1 cellular context compared by ENCODE assay signal in the genomic region with DNA sequence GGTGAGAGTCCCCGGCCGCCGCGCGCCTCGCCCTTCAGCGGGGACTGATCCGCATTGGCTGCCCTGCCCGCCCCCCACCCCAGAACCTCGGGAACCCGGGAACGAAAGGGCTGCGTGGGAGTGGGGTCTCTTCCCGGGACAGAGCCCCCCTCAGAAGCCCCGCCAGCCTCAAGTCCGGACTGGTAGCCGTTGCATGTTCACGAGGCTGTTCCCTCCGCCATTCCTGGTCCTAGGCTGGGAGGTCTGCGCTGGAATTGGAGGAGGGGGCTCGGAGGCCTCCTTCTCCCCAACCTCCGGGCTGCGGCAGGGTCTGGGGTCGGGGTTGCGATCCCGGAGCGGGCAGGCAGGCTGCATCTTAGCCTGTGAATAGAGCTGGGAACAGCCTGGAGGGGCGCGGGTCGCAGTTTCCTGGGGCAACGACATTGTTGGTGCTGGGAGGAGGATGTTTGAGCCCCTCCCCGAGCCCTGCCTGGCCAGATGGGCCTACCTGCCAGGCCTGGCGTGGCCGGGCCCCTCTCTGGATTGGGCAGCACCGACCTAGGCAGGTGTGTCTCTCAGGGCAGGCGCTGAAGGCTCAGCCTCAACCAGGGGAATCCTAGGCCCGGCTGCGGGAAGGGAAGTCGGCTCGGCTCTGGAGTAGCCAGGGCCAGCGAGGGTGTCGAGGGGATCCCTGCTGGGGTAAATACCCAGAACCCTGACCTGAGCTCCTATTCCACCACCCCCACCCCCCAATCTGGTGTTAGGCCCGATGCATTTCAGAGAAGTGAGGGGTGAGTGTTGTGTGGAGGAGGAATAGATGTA.
A peak's percentile ranks its signal among the peaks of the same experiment; 100 is the strongest.
TF ChIP-seq lines count a peak whose summit lies in the region.

No MANE protein-coding gene starts in this region.

TF ChIP-seq in HEK293, 187 proteins besides CTCF, POLR2A, EP300 and RAD21 (continued from another document):
- TF ChIP-seq, protein P1, sequence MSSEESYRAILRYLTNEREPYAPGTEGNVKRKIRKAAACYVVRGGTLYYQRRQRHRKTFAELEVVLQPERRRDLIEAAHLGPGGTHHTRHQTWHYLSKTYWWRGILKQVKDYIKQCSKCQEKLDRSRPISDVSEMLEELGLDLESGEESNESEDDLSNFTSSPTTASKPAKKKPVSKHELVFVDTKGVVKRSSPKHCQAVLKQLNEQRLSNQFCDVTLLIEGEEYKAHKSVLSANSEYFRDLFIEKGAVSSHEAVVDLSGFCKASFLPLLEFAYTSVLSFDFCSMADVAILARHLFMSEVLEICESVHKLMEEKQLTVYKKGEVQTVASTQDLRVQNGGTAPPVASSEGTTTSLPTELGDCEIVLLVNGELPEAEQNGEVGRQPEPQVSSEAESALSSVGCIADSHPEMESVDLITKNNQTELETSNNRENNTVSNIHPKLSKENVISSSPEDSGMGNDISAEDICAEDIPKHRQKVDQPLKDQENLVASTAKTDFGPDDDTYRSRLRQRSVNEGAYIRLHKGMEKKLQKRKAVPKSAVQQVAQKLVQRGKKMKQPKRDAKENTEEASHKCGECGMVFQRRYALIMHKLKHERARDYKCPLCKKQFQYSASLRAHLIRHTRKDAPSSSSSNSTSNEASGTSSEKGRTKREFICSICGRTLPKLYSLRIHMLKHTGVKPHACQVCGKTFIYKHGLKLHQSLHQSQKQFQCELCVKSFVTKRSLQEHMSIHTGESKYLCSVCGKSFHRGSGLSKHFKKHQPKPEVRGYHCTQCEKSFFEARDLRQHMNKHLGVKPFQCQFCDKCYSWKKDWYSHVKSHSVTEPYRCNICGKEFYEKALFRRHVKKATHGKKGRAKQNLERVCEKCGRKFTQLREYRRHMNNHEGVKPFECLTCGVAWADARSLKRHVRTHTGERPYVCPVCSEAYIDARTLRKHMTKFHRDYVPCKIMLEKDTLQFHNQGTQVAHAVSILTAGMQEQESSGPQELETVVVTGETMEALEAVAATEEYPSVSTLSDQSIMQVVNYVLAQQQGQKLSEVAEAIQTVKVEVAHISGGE (tag by site-specific recombination; conservative IDR thresholded peaks at IDR 0.05; ENCODE audit: low read depth), result no peak
- TF ChIP-seq ZNF23 (tag by site-specific recombination; IDR thresholded peaks at IDR 0.05; ENCODE audit: borderline replicate concordance) (no peak), ZNF792 (tag by site-specific recombination; IDR thresholded peaks at IDR 0.05) (no peak), ZNF341 (tag by site-specific recombination; IDR thresholded peaks at IDR 0.05; ENCODE audit: low read depth) (peak; percentile 66), ZBTB48 (tag by site-specific recombination; IDR thresholded peaks at IDR 0.05) (no peak), ZBTB20 (tag by site-specific recombination; IDR thresholded peaks at IDR 0.05) (peak; percentile 64; the same call in 1 of the 2 replicates), ZSCAN16 (tag by site-specific recombination; IDR thresholded peaks at IDR 0.05) (no peak), SCRT1 (tag by site-specific recombination; IDR thresholded peaks at IDR 0.05; ENCODE audit: borderline replicate concordance) (no peak)
- TF ChIP-seq, protein P2, sequence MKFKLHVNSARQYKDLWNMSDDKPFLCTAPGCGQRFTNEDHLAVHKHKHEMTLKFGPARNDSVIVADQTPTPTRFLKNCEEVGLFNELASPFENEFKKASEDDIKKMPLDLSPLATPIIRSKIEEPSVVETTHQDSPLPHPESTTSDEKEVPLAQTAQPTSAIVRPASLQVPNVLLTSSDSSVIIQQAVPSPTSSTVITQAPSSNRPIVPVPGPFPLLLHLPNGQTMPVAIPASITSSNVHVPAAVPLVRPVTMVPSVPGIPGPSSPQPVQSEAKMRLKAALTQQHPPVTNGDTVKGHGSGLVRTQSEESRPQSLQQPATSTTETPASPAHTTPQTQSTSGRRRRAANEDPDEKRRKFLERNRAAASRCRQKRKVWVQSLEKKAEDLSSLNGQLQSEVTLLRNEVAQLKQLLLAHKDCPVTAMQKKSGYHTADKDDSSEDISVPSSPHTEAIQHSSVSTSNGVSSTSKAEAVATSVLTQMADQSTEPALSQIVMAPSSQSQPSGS (tag by site-specific recombination; IDR thresholded peaks at IDR 0.05; ENCODE audit: low read depth), result no peak
TF ChIP-seq in HEK293: peak in this region for 4.
